20 cellular contexts compared by ENCODE assay signal in genomic region chr5:12237837-12238575, GRCh38.
"Had no signal": no experiment of that assay in that cellular context is flagged by ENCODE, and none has a peak within 500 bp of the region (broad histone marks: within the 10 kb centered on the region; RNA-seq: fewer than 3 reads in every experiment).

No MANE protein-coding gene starts in this region.

- H3K27me3 ChIP-seq: right atrium auricular region, tibial nerve had no signal

- H3K4me3 Mint-ChIP-seq: activated CD4-positive, alpha-beta T cell treated with anti-CD3 and anti-CD28 coated beads, Interleukin-2, amount 10 ng/mL, durations not matched to agents 24 days and 14 days; activated CD8-positive, alpha-beta T cell treated with anti-CD3 and anti-CD28 coated beads for 36 hours; activated naive CD8-positive, alpha-beta T cell treated with anti-CD3 and anti-CD28 coated beads, Interleukin-2, amount 10 ng/mL, durations not matched to agents 7 days and 5 days; activated T-helper 17 cell treated with anti-CD3 and anti-CD28 coated beads, Interleukin-2, amount 50 U/mL, for 72 hours had no signal

- ATAC-seq: activated CD8-positive, alpha-beta T cell treated with anti-CD3 and anti-CD28 coated beads for 36 hours; activated T-helper 17 cell treated with anti-CD3 and anti-CD28 coated beads, Interleukin-2, amount 50 U/mL, for 72 hours; lower lobe of right lung; stimulated activated naive CD8-positive, alpha-beta T cell treated with anti-CD3 and anti-CD28 coated beads, Interleukin-15, Interleukin-2, amounts not matched to agents 100 U/mL and 50 U/mL, for 24 hours had no signal

- H3K27me3 Mint-ChIP-seq: activated CD4-positive, alpha-beta T cell treated with anti-CD3 and anti-CD28 coated beads, Interleukin-2, amount 10 ng/mL, durations not matched to agents 24 days and 14 days; activated CD8-positive, alpha-beta T cell treated with anti-CD3 and anti-CD28 coated beads for 36 hours; activated naive CD8-positive, alpha-beta T cell treated with anti-CD3 and anti-CD28 coated beads, Interleukin-2, amount 10 ng/mL, durations not matched to agents 7 days and 5 days; activated T-helper 17 cell treated with anti-CD3 and anti-CD28 coated beads, Interleukin-2, amount 50 U/mL, for 72 hours had no signal

- H3K4me1 Mint-ChIP-seq: activated CD4-positive, alpha-beta T cell treated with anti-CD3 and anti-CD28 coated beads, Interleukin-2, amount 10 ng/mL, durations not matched to agents 24 days and 14 days; activated naive CD8-positive, alpha-beta T cell treated with anti-CD3 and anti-CD28 coated beads, Interleukin-2, amount 10 ng/mL, durations not matched to agents 7 days and 5 days; activated T-helper 17 cell treated with anti-CD3 and anti-CD28 coated beads, Interleukin-2, amount 50 U/mL, for 72 hours had no signal

- H3K36me3 ChIP-seq: lower lobe of right lung, prostate gland, right atrium auricular region, tibial nerve had no signal

- H3K36me3 Mint-ChIP-seq: activated naive CD8-positive, alpha-beta T cell treated with anti-CD3 and anti-CD28 coated beads, Interleukin-2, amount 10 ng/mL, durations not matched to agents 7 days and 5 days had no signal

- H3K27ac Mint-ChIP-seq: activated CD4-positive, alpha-beta T cell treated with anti-CD3 and anti-CD28 coated beads, Interleukin-2, amount 10 ng/mL, durations not matched to agents 24 days and 14 days; activated CD8-positive, alpha-beta T cell treated with anti-CD3 and anti-CD28 coated beads for 36 hours; activated naive CD8-positive, alpha-beta T cell treated with anti-CD3 and anti-CD28 coated beads, Interleukin-2, amount 10 ng/mL, durations not matched to agents 7 days and 5 days; activated T-helper 17 cell treated with anti-CD3 and anti-CD28 coated beads, Interleukin-2, amount 50 U/mL, for 72 hours had no signal

- DNase-seq: activated CD4-positive, alpha-beta T cell treated with anti-CD3 and anti-CD28 coated beads, Interleukin-2, amount 10 ng/mL, durations not matched to agents 24 days and 14 days; activated CD8-positive, alpha-beta T cell treated with anti-CD3 and anti-CD28 coated beads for 36 hours; activated naive CD4-positive, alpha-beta T cell; activated naive CD8-positive, alpha-beta T cell treated with anti-CD3 and anti-CD28 coated beads, Interleukin-2, amount 10 ng/mL, durations not matched to agents 7 days and 5 days; activated T-cell treated with anti-CD3 and anti-CD28 coated beads, Interleukin-2, amount 50 U/mL, for 1 hour; amygdala; caudate nucleus; erythroblast; head of caudate nucleus; lower lobe of right lung; stimulated activated CD4-positive, alpha-beta T cell treated with anti-CD3 and anti-CD28 coated beads, Interleukin-12 subunit alpha, Interleukin-12 subunit beta, amount 100 ng/mL, for 4 hours; stimulated activated CD4-positive, alpha-beta T cell treated with anti-CD3 and anti-CD28 coated beads, Interleukin-1b, Interleukin-23, amount 100 ng/mL, for 48 hours; stimulated activated naive CD8-positive, alpha-beta T cell treated with anti-CD3 and anti-CD28 coated beads, Interleukin-15, Interleukin-2, amounts not matched to agents 100 U/mL and 50 U/mL, for 24 hours; substantia nigra; T-helper 1 cell; T-helper 9 cell had no signal

- H3K27ac ChIP-seq: lower lobe of right lung, prostate gland, right atrium auricular region, tibial nerve had no signal

- H3K4me1 ChIP-seq: lower lobe of right lung, prostate gland, right atrium auricular region, tibial nerve had no signal

- H3K4me3 ChIP-seq: lower lobe of right lung, prostate gland, right atrium auricular region, tibial nerve had no signal
